In the genomic region with DNA sequence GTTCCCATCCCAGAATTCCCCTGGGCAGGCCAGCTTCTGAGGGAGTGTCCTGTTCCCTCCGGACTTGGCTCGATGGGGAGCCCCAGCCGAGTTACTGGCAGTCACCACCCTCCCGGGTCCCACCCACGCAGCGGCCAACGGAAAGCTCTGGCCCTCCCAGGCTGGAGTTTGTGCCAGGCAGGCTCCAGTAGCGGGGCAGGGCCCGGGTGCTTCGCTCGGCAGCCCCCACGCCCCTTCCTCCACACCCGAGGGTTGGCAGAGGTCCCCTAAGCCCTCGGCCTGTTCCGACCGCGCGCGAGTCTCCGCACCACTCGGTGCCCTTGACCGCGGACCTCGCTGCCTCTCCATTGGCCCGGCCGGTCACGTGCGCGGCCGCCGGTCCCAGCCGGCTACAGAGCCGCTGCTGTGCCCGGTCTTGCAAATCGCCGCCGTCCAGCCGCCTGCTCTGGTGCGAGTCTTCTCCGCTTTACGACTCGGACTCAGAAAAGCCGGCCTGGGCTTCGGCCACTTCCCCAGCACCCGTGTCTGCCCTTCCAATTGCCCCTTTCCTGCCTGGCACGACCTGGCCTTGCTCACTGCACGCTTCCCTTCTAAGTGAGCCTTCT, we compare ENCODE assay signal across 8 cellular contexts. TPM values are rescaled to one million over a fixed set of nuclear protein-coding genes. Genes with fewer than 3 reads are reported as not detected.
DNase-seq lines count a peak whose midpoint lies in the region; ATAC-seq, FAIRE-seq and TF ChIP-seq lines count a peak whose summit lies in the region.

No MANE protein-coding gene starts in this region.

- H3K4me1 ChIP-seq in Peyer's patch = peaks cover 0 to 8% (median 0%) of the 10 kb centered on the region in 4 donors
- H3K4me1 ChIP-seq in small intestine (ENCODE audit: control insufficient read depth in 2 of 2, insufficient read depth in 1 of 2, low read depth in 1 of 2, low read length in 1 of 2) = no peaks in the 10 kb centered on the region

- ATAC-seq in HG02642 (IDR thresholded peaks at IDR 0.05; ENCODE audit: poor library complexity, unreplicated experiment) = peak; percentile 55

- peak; percentile 12 for DNase-seq in NOMO-1 treated with DMSO at 0.1 percent for 48 hours (lab: John Stamatoyannopoulos, UW; ENCODE audit: unreplicated experiment)
- DNase-seq in NOMO-1 treated with dmso at 0.1 percent for 144 hours (lab: John Stamatoyannopoulos, UW; ENCODE audit: unreplicated experiment) = no peak
- DNase-seq in Peyer's patch = peak; percentile 58 to 75 (median 70)
- DNase-seq in chondrocyte (ENCODE audit: low spot score) = no peak
- no peak for DNase-seq in kidney epithelial cell (ENCODE audit: low read depth)
- peak; percentile 41 for DNase-seq in small intestine
- DNase-seq in effector CD8-positive, alpha-beta T cell (lab: John Stamatoyannopoulos, UW) = no peak

- peaks cover 5% of the 10 kb centered on the region for H3K9me3 Mint-ChIP-seq in chondrocyte (ENCODE audit: low read depth)

- H3K27ac Mint-ChIP-seq in chondrocyte (ENCODE audit: unreplicated experiment) = peak overlapping the region; percentile 62

- H3K36me3 ChIP-seq in Peyer's patch (no peaks in the 10 kb centered on the region), kidney epithelial cell (ENCODE audit: control insufficient read depth, insufficient read depth, low read length) (no peaks in the 10 kb centered on the region), small intestine (ENCODE audit: control insufficient read depth in 2 of 2, insufficient read depth in 2 of 2, low read length in 2 of 2) (no peaks in the 10 kb centered on the region)

- TF ChIP-seq CTCF in Peyer's patch (IDR thresholded peaks at IDR 0.05) = no peak
- no peak for TF ChIP-seq CTCF in chondrocyte (IDR thresholded peaks at IDR 0.05)
- no peak for TF ChIP-seq CTCF in kidney epithelial cell (IDR thresholded peaks at IDR 0.05; ENCODE audit: insufficient read depth, low read length, poor library complexity, severe bottlenecking)

- FAIRE-seq in small intestine (lab: Jason Lieb, UNC) = no peak

- no peaks in the 10 kb centered on the region for H3K27me3 ChIP-seq in Peyer's patch
- H3K27me3 ChIP-seq in kidney epithelial cell (ENCODE audit: control insufficient read depth, insufficient read depth, low read length) = no peaks in the 10 kb centered on the region
- no peaks in the 10 kb centered on the region for H3K27me3 ChIP-seq in small intestine (ENCODE audit: control insufficient read depth in 2 of 2, insufficient read depth in 2 of 2, low read length in 2 of 2)

- no peaks in the 10 kb centered on the region for H3K27me3 Mint-ChIP-seq in chondrocyte (ENCODE audit: low read depth)

- H3K27ac ChIP-seq in Peyer's patch (peak overlapping the region; percentile 59 to 73 (median 68)), small intestine (ENCODE audit: low read depth in 1 of 2, low read length in 1 of 2) (peak overlapping the region; percentile 13 to 69)

- TF ChIP-seq POLR2A in Peyer's patch (IDR thresholded peaks at IDR 0.05) = no peak

- H3K36me3 Mint-ChIP-seq in chondrocyte (ENCODE audit: low read depth) = no peaks in the 10 kb centered on the region

- H3K4me3 Mint-ChIP-seq in chondrocyte (ENCODE audit: unreplicated experiment) = peak overlapping the region; percentile 17

- H3K9me3 ChIP-seq in Peyer's patch (no peaks in the 10 kb centered on the region), small intestine (ENCODE audit: control insufficient read depth, low read depth) (no peaks in the 10 kb centered on the region)

- H3K4me1 Mint-ChIP-seq in chondrocyte (ENCODE audit: low read depth) = peaks cover 20% of the 10 kb centered on the region

- peak overlapping the region; percentile 33 to 51 (median 45) for H3K4me3 ChIP-seq in Peyer's patch
- H3K4me3 ChIP-seq in kidney epithelial cell (ENCODE audit: low read depth, low read length) = peak overlapping the region; percentile 16
- H3K4me3 ChIP-seq in small intestine (ENCODE audit: low read depth in 1 of 2, low read length in 2 of 2) = peak overlapping the region; percentile 21 to 34

- WGBS in small intestine, 3 donors = 2 to 36% (median 23%) methylated on average over 20 to 47 of the region's 47 CpGs

RNA-seq across cellular contexts. Expression of gene MTM1, which starts 20.8 kb away (rescaled TPM):
- total RNA-seq in Peyer's patch (10 to 100 TPM; 12.4 to 22.2 (median 18.1) TPM), chondrocyte (9.3 to 11.0 TPM (median 10.1 TPM) in 3 replicates), kidney epithelial cell (6.6 and 12.4 TPM in 2 replicates)
- polyA plus RNA-seq in small intestine = 10 to 100 TPM in 2 of 3 donors, 1 to 10 TPM in 1; 7.1 to 13.2 (median 10.5) TPM

Comparison
In these comparisons a context has a peak if more than half of its experiments do, and no peak if none do; other contexts are left out.
1. DNase-seq: peak in NOMO-1 treated with DMSO at 0.1 percent for 48 hours (single experiment), Peyer's patch (3 of 3) and small intestine (single experiment); none in NOMO-1 treated with dmso at 0.1 percent for 144 hours (single experiment), chondrocyte (single experiment), kidney epithelial cell (single experiment) and effector CD8-positive, alpha-beta T cell (single experiment).
2. Peak in every context shown above with its lines, with median percentiles within 50 percentile points of each other: H3K4me3 ChIP-seq.